1 cellular context compared by ENCODE assay signal in genomic region chr2:222641336-222641735, GRCh38.
TF ChIP-seq lines count a peak whose summit lies in the region.

No MANE protein-coding gene starts in this region.

TF ChIP-seq in IMR-90, 13 proteins besides CTCF, POLR2A, EP300 and RAD21:
- TF ChIP-seq RFX5 (IDR thresholded peaks at IDR 0.05; ENCODE audit: low read depth, low read length) (no peak), BHLHE40 (IDR thresholded peaks at IDR 0.05; ENCODE audit: low read depth, low read length) (no peak), MAZ (IDR thresholded peaks at IDR 0.05; ENCODE audit: borderline replicate concordance, low read depth, low read length) (no peak)
